27 cellular contexts compared by ENCODE assay signal in the genomic region with DNA sequence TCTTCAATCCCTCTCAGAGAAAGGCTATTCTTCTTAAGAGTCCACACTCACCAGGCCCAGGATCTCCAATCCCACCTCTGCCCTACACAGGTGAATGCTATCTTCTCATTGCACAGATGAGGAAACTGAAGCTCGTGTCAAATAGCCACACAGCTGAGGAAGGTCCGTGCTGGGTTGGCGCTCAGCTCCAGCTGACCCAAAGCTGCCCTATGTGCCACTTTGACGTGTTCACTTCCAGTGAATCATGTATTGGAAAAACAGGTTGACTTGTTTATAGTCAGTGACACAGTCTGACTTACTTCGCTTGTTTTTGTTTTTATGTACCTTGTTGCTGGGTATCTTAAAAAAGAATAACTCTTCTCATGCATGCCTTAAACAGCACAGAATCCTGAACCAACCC. TPM values are rescaled to one million over a fixed set of nuclear protein-coding genes. Genes with fewer than 3 reads are reported as not detected.
"Had no signal": no experiment of that assay in that cellular context is flagged by ENCODE, and none has a peak within 500 bp of the region (broad histone marks: within the 10 kb centered on the region; RNA-seq: fewer than 3 reads in every experiment).

No MANE protein-coding gene starts in this region.

- H3K27me3 ChIP-seq: vagina had no signal

- H3K4me1 Mint-ChIP-seq: nephron, neural crest cell had no signal

- H3K4me1 ChIP-seq: lower lobe of right lung had no signal

- H3K36me3 Mint-ChIP-seq: stimulated activated naive B cell treated with anti-CD40 and anti-IgM and Interleukin-4, amounts not matched to agents 10 μg/mL and 1 μg/mL and 100 μg/mL, for 72 hours; type B pancreatic cell had no signal

- H3K9me3 ChIP-seq: left lung, lower lobe of right lung, suprapubic skin, thoracic aorta, tibial artery, vagina had no signal

- H3K27ac Mint-ChIP-seq: immature natural killer cell; naive thymus-derived CD8-positive, alpha-beta T cell; nephron; progenitor cell of endocrine pancreas; stimulated activated naive B cell treated with anti-CD40 and anti-IgM and Interleukin-4, amounts not matched to agents 10 μg/mL and 1 μg/mL and 100 μg/mL, for 72 hours; type B pancreatic cell had no signal

- H3K9me3 Mint-ChIP-seq: immature natural killer cell; nephron; neural crest cell; stimulated activated naive B cell treated with anti-CD40 and anti-IgM and Interleukin-4, amounts not matched to agents 10 μg/mL and 1 μg/mL and 100 μg/mL, for 72 hours; type B pancreatic cell had no signal

- H3K27ac ChIP-seq: left lung, lower lobe of right lung, skin epidermis, suprapubic skin, thoracic aorta, tibial artery, vagina had no signal

- DNase-seq: hypothalamus; immature natural killer cell; kidney; left colon; left lung; lower lobe of right lung; mammary epithelial cell; mesenchymal stem cell; naive thymus-derived CD8-positive, alpha-beta T cell; nucleus accumbens; right cardiac atrium; stimulated activated CD4-positive, alpha-beta T cell treated with anti-CD3 and anti-CD28 coated beads, Interleukin-12 subunit alpha, Interleukin-12 subunit beta, amount 100 ng/mL, for 4 hours; stimulated activated CD4-positive, alpha-beta T cell treated with anti-CD3 and anti-CD28 coated beads, Interleukin-15, amount 100 ng/mL, for 24 hours; stimulated activated CD4-positive, alpha-beta T cell treated with anti-CD3 and anti-CD28 coated beads, Interleukin-2, amount 100 ng/mL, for 24 hours; stimulated activated CD4-positive, alpha-beta T cell treated with anti-CD3 and anti-CD28 coated beads, Interleukin-4, amount 100 ng/mL, for 1 hour; stimulated activated naive B cell treated with anti-CD40 and anti-IgM and Interleukin-4, amounts not matched to agents 10 μg/mL and 1 μg/mL and 100 μg/mL, for 72 hours; stimulated activated naive CD8-positive, alpha-beta T cell treated with anti-CD3 and anti-CD28 coated beads, Interleukin-15, Interleukin-2, amounts not matched to agents 100 U/mL and 50 U/mL, for 24 hours; tibial artery had no signal

- ATAC-seq: left colon; left lung; lower lobe of right lung; naive thymus-derived CD8-positive, alpha-beta T cell; right cardiac atrium; sciatic nerve; stimulated activated naive B cell treated with anti-CD40 and anti-IgM and Interleukin-4, amounts not matched to agents 10 μg/mL and 1 μg/mL and 100 μg/mL, for 72 hours; stimulated activated naive CD8-positive, alpha-beta T cell treated with anti-CD3 and anti-CD28 coated beads, Interleukin-15, Interleukin-2, amounts not matched to agents 100 U/mL and 50 U/mL, for 24 hours had no signal

- H3K36me3 ChIP-seq: left lung, lower lobe of right lung, suprapubic skin, thoracic aorta, tibial artery, vagina had no signal

- H3K4me3 ChIP-seq: left lung, lower lobe of right lung, skin epidermis, suprapubic skin, thoracic aorta, tibial artery, vagina had no signal

- H3K4me3 Mint-ChIP-seq: immature natural killer cell; nephron; neural crest cell; stimulated activated naive B cell treated with anti-CD40 and anti-IgM and Interleukin-4, amounts not matched to agents 10 μg/mL and 1 μg/mL and 100 μg/mL, for 72 hours; type B pancreatic cell had no signal

RNA-seq across cellular contexts. Expression of a gene that starts 32.4 kb away (rescaled TPM):
- total RNA-seq: naive thymus-derived CD8-positive, alpha-beta T cell had no signal
- polyA plus RNA-seq: immature natural killer cell; naive thymus-derived CD8-positive, alpha-beta T cell had no signal
